ENCODE assay signal across 10 cellular contexts in genomic region chr16:58821886-58822285, GRCh38.
"Had no signal": no experiment of that assay in that cellular context is flagged by ENCODE, and none has a peak within 500 bp of the region (broad histone marks: within the 10 kb centered on the region; RNA-seq: fewer than 3 reads in every experiment).

No MANE protein-coding gene starts in this region.

- H3K4me2 ChIP-seq: GM23338 had no signal

- H3K4me1 ChIP-seq: HAP-1 had no signal

- DNase-seq: GM23248, GOT3, H7, H9, HCEC 1CT, HFFc6 had no signal

- H3K9me3 ChIP-seq: HAP-1 had no signal

- H2AFZ ChIP-seq: GM23248, GM23338 had no signal

- ATAC-seq: GM23338, HCT116 had no signal

- H3K27ac ChIP-seq: GM23248 had no signal

- H3K4me3 ChIP-seq: GM23248, GM23338, HAP-1 had no signal

- H3K36me3 ChIP-seq: HAP-1 had no signal

- FAIRE-seq: H54 had no signal

- H3K9ac ChIP-seq: GM23248 had no signal
